In genomic region chr5:57155033-57155432, GRCh38 we compare ENCODE assay signal across 1 cellular context.
TF ChIP-seq lines count a peak whose summit lies in the region.

No MANE protein-coding gene starts in this region.

TF ChIP-seq in K562, 482 proteins besides CTCF, POLR2A, EP300 and RAD21 (continued from another document and continues in another):
- TF ChIP-seq ZNF512 (tag; IDR thresholded peaks at IDR 0.05) (no peak), DPF2 (IDR thresholded peaks at IDR 0.05) (no peak), SRSF9 (IDR thresholded peaks at IDR 0.05; ENCODE audit: borderline replicate concordance, low read depth, low read length) (no peak), MECOM (CRISPR knock-in tag; IDR thresholded peaks at IDR 0.05) (peak; percentile 89), NFYB (IDR thresholded peaks at IDR 0.05; ENCODE audit: extremely low read depth, insufficient read length) (no peak), ATF6 (CRISPR knock-in tag; IDR thresholded peaks at IDR 0.05) (no peak), RNF2 (IDR thresholded peaks at IDR 0.05) (no peak), ZNF586 (CRISPR knock-in tag; conservative IDR thresholded peaks at IDR 0.05) (no peak), ELF4 (CRISPR knock-in tag; IDR thresholded peaks at IDR 0.05) (no peak), ZNF3 (CRISPR knock-in tag; IDR thresholded peaks at IDR 0.05) (no peak), GTF2A2 (tag; IDR thresholded peaks at IDR 0.05) (peak; percentile 77), ZNF124 (CRISPR knock-in tag; IDR thresholded peaks at IDR 0.05) (no peak), ZNF717 (CRISPR knock-in tag; IDR thresholded peaks at IDR 0.05) (no peak), ZNF407 (IDR thresholded peaks at IDR 0.05; ENCODE audit: low read depth) (no peak), ZNF583 (CRISPR knock-in tag; IDR thresholded peaks at IDR 0.05) (peak; percentile 86; the same call in 1 of the 2 replicates), ZNF253 (CRISPR knock-in tag; conservative IDR thresholded peaks at IDR 0.05) (no peak), HBP1 (CRISPR knock-in tag; IDR thresholded peaks at IDR 0.05) (no peak), ZNF695 (CRISPR knock-in tag; IDR thresholded peaks at IDR 0.05) (no peak), PTRF (tag; IDR thresholded peaks at IDR 0.05) (peak; percentile 87), OTX1 (CRISPR knock-in tag; IDR thresholded peaks at IDR 0.05) (no peak), ZBTB11 (CRISPR knock-in tag; IDR thresholded peaks at IDR 0.05) (peak in 1 of 3 experiments; percentile 57; a peak in 1 of 6 replicates), PBX2 (CRISPR knock-in tag; IDR thresholded peaks at IDR 0.05; ENCODE audit: low read depth) (no peak), PBX2 (tag; conservative IDR thresholded peaks at IDR 0.05; ENCODE audit: low read depth) (peak; percentile 43), ZNF445 (CRISPR knock-in tag; IDR thresholded peaks at IDR 0.05; ENCODE audit: low read depth) (no peak), ZNF79 (CRISPR knock-in tag; IDR thresholded peaks at IDR 0.05; ENCODE audit: low read depth) (0 out of 2 replicates have a peak, but pooled peaks have one; percentile 31), U2AF1 (optimal IDR thresholded peaks at IDR 0.05; ENCODE audit: low read depth, low read length) (no peak), MLLT1 (IDR thresholded peaks at IDR 0.05) (no peak), ZNF780A (CRISPR knock-in tag; IDR thresholded peaks at IDR 0.05) (no peak), ZBTB2 (IDR thresholded peaks at IDR 0.05) (no peak), HIVEP1 (CRISPR knock-in tag; IDR thresholded peaks at IDR 0.05) (no peak), NRF1 (conservative IDR thresholded peaks at IDR 0.05 in 1 of 2, IDR thresholded peaks at IDR 0.05 in 1 of 2) (no peak), STAT6 (CRISPR knock-in tag; IDR thresholded peaks at IDR 0.05) (no peak)
